1 cellular context compared by ENCODE assay signal in the genomic region with DNA sequence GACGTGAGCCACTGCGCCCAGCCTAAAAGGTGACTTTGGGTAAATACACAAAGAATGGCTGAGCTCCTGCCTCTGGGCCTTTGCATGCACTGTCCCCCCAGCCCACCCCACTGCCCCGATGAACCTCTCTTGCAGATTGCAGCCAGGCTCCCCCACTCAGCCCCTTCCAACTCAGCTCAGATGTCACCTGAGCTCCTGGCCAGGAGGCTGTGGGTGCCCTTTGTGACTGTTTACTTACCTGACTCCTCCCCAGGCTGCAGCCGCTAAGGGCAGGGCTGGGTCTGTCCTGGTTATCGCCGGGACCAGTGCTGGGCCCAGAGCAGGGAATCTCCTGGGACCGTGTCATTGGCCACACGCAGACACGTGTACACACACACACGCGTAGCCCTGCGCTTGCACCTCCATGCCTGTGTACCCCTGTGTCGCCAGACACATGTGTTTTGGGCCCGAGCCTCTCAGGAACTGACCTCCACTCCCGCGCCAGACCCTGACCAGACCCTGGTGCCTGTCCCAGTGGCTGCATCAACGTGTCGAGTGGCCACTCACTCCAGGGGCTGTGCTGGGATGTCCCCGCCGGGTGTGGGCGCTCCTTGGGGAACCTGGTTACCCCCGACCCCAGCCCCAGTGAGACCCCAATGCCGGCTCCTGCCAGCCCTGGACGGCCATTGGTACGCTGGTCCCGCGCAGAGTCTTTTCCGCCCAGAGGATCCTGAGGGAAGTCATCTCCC.
TF ChIP-seq lines count a peak whose summit lies in the region.

No MANE protein-coding gene starts in this region.

TF ChIP-seq in HepG2, 621 proteins besides CTCF, POLR2A, EP300 and RAD21 (continued from another document and continues in another):
- TF ChIP-seq NCOA5 (CRISPR knock-in tag; IDR thresholded peaks at IDR 0.05): no peak
- no peak for TF ChIP-seq TFDP1 (CRISPR knock-in tag; IDR thresholded peaks at IDR 0.05; ENCODE audit: borderline replicate concordance)
- peak; percentile 57; the same call in 1 of the 2 replicates for TF ChIP-seq FOXO1 (CRISPR knock-in tag; IDR thresholded peaks at IDR 0.05)
- no peak for TF ChIP-seq TAF15 (IDR thresholded peaks at IDR 0.05; ENCODE audit: low read depth, low read length, poor library complexity, severe bottlenecking)
- no peak for TF ChIP-seq GPN1 (CRISPR knock-in tag; IDR thresholded peaks at IDR 0.05; ENCODE audit: borderline replicate concordance)
- TF ChIP-seq MLX (CRISPR knock-in tag; IDR thresholded peaks at IDR 0.05): no peak
- TF ChIP-seq ZHX2 (IDR thresholded peaks at IDR 0.05; ENCODE audit: low read depth): no peak
- no peak for TF ChIP-seq ZHX2 (CRISPR knock-in tag; IDR thresholded peaks at IDR 0.05; ENCODE audit: borderline replicate concordance)
- TF ChIP-seq DR1 (CRISPR knock-in tag; IDR thresholded peaks at IDR 0.05): no peak
- TF ChIP-seq ZNF329 (CRISPR knock-in tag; IDR thresholded peaks at IDR 0.05; ENCODE audit: low read depth): no peak
- TF ChIP-seq, protein P1, sequence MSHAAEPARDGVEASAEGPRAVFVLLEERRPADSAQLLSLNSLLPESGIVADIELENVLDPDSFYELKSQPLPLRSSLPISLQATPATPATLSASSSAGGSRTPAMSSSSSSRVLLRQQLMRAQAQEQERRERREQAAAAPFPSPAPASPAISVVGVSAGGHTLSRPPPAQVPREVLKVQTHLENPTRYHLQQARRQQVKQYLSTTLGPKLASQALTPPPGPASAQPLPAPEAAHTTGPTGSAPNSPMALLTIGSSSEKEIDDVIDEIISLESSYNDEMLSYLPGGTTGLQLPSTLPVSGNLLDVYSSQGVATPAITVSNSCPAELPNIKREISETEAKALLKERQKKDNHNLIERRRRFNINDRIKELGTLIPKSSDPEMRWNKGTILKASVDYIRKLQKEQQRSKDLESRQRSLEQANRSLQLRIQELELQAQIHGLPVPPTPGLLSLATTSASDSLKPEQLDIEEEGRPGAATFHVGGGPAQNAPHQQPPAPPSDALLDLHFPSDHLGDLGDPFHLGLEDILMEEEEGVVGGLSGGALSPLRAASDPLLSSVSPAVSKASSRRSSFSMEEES (CRISPR knock-in tag; IDR thresholded peaks at IDR 0.05): 0 out of 2 replicates have a peak, but pooled peaks have one; percentile 62
- no peak for TF ChIP-seq MED8 (CRISPR knock-in tag; IDR thresholded peaks at IDR 0.05; ENCODE audit: insufficient replicate concordance)
- peak; percentile 48; the same call in 1 of the 2 replicates for TF ChIP-seq PHF8 (CRISPR knock-in tag; IDR thresholded peaks at IDR 0.05)
- TF ChIP-seq HIC2 (CRISPR knock-in tag; IDR thresholded peaks at IDR 0.05; ENCODE audit: low read depth): peak; percentile 52; the same call in 1 of the 2 replicates
- TF ChIP-seq SRSF9 (IDR thresholded peaks at IDR 0.05; ENCODE audit: borderline replicate concordance, insufficient read depth, low read depth, low read length, poor library complexity, severe bottlenecking): no peak
- TF ChIP-seq, protein P2, sequence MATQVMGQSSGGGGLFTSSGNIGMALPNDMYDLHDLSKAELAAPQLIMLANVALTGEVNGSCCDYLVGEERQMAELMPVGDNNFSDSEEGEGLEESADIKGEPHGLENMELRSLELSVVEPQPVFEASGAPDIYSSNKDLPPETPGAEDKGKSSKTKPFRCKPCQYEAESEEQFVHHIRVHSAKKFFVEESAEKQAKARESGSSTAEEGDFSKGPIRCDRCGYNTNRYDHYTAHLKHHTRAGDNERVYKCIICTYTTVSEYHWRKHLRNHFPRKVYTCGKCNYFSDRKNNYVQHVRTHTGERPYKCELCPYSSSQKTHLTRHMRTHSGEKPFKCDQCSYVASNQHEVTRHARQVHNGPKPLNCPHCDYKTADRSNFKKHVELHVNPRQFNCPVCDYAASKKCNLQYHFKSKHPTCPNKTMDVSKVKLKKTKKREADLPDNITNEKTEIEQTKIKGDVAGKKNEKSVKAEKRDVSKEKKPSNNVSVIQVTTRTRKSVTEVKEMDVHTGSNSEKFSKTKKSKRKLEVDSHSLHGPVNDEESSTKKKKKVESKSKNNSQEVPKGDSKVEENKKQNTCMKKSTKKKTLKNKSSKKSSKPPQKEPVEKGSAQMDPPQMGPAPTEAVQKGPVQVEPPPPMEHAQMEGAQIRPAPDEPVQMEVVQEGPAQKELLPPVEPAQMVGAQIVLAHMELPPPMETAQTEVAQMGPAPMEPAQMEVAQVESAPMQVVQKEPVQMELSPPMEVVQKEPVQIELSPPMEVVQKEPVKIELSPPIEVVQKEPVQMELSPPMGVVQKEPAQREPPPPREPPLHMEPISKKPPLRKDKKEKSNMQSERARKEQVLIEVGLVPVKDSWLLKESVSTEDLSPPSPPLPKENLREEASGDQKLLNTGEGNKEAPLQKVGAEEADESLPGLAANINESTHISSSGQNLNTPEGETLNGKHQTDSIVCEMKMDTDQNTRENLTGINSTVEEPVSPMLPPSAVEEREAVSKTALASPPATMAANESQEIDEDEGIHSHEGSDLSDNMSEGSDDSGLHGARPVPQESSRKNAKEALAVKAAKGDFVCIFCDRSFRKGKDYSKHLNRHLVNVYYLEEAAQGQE (IDR thresholded peaks at IDR 0.05; ENCODE audit: borderline replicate concordance in 1 of 2, low read depth in 1 of 2, low read length in 2 of 2): no peak
- TF ChIP-seq SMAD3 (CRISPR knock-in tag; IDR thresholded peaks at IDR 0.05): no peak
- no peak for TF ChIP-seq POLR2AphosphoS2 (IDR thresholded peaks at IDR 0.05; ENCODE audit: low read depth, low read length)
- no peak for TF ChIP-seq ZBTB8A (CRISPR knock-in tag; IDR thresholded peaks at IDR 0.05; ENCODE audit: borderline replicate concordance, low read depth)
- TF ChIP-seq ZSCAN20 (CRISPR knock-in tag; IDR thresholded peaks at IDR 0.05; ENCODE audit: borderline replicate concordance): no peak
- no peak for TF ChIP-seq TOPORS (CRISPR knock-in tag; IDR thresholded peaks at IDR 0.05)
- no peak for TF ChIP-seq ZNF446 (CRISPR knock-in tag; IDR thresholded peaks at IDR 0.05)
- no peak for TF ChIP-seq TCF7L2 (IDR thresholded peaks at IDR 0.05; ENCODE audit: low read depth, low read length)
- no peak for TF ChIP-seq ZNF546 (CRISPR knock-in tag; conservative IDR thresholded peaks at IDR 0.05)
- TF ChIP-seq RAD51 (IDR thresholded peaks at IDR 0.05; ENCODE audit: borderline replicate concordance): no peak
- TF ChIP-seq SALL1 (CRISPR knock-in tag; IDR thresholded peaks at IDR 0.05): peak; percentile 64
- TF ChIP-seq ZNF674 (CRISPR knock-in tag; IDR thresholded peaks at IDR 0.05; ENCODE audit: low read depth): no peak
- no peak for TF ChIP-seq CEBPB (IDR thresholded peaks at IDR 0.05; ENCODE audit: borderline replicate concordance, low read depth, low read length)
- no peak for TF ChIP-seq THAP11 (CRISPR knock-in tag; IDR thresholded peaks at IDR 0.05)
- TF ChIP-seq BRCA1 (CRISPR knock-in tag; IDR thresholded peaks at IDR 0.05): no peak
- no peak for TF ChIP-seq MBD4 (IDR thresholded peaks at IDR 0.05; ENCODE audit: borderline replicate concordance, low read length)
- TF ChIP-seq, protein P3, sequence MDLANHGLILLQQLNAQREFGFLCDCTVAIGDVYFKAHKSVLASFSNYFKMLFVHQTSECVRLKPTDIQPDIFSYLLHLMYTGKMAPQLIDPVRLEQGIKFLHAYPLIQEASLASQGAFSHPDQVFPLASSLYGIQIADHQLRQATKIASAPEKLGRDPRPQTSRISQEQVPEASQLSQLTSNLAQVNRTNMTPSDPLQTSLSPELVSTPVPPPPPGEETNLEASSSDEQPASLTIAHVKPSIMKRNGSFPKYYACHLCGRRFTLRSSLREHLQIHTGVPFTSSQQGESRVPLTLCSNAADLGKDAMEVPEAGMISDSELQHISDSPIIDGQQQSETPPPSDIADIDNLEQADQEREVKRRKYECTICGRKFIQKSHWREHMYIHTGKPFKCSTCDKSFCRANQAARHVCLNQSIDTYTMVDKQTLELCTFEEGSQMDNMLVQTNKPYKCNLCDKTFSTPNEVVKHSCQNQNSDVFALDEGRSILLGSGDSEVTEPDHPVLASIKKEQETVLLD (CRISPR knock-in tag; IDR thresholded peaks at IDR 0.05; ENCODE audit: low read depth): no peak
- peak; percentile 74; the same call in 1 of the 2 replicates for TF ChIP-seq MYC (CRISPR knock-in tag; IDR thresholded peaks at IDR 0.05; ENCODE audit: borderline replicate concordance)
- TF ChIP-seq ATAD3A (CRISPR knock-in tag; IDR thresholded peaks at IDR 0.05): no peak
- TF ChIP-seq PHB2 (IDR thresholded peaks at IDR 0.05; ENCODE audit: partially characterized antibody): no peak
- TF ChIP-seq ZKSCAN5 (CRISPR knock-in tag; IDR thresholded peaks at IDR 0.05): no peak
- no peak for TF ChIP-seq ZNF12 (CRISPR knock-in tag; IDR thresholded peaks at IDR 0.05)
- TF ChIP-seq SIN3A (IDR thresholded peaks at IDR 0.05; ENCODE audit: borderline replicate concordance, low read depth, low read length): no peak
- TF ChIP-seq, protein P4, sequence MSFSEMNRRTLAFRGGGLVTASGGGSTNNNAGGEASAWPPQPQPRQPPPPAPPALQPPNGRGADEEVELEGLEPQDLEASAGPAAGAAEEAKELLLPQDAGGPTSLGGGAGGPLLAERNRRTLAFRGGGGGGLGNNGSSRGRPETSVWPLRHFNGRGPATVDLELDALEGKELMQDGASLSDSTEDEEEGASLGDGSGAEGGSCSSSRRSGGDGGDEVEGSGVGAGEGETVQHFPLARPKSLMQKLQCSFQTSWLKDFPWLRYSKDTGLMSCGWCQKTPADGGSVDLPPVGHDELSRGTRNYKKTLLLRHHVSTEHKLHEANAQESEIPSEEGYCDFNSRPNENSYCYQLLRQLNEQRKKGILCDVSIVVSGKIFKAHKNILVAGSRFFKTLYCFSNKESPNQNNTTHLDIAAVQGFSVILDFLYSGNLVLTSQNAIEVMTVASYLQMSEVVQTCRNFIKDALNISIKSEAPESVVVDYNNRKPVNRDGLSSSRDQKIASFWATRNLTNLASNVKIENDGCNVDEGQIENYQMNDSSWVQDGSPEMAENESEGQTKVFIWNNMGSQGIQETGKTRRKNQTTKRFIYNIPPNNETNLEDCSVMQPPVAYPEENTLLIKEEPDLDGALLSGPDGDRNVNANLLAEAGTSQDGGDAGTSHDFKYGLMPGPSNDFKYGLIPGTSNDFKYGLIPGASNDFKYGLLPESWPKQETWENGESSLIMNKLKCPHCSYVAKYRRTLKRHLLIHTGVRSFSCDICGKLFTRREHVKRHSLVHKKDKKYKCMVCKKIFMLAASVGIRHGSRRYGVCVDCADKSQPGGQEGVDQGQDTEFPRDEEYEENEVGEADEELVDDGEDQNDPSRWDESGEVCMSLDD (CRISPR knock-in tag; IDR thresholded peaks at IDR 0.05; ENCODE audit: borderline replicate concordance): no peak
- no peak for TF ChIP-seq PRMT3 (CRISPR knock-in tag; IDR thresholded peaks at IDR 0.05; ENCODE audit: borderline replicate concordance, low read depth)
